ENCODE assay signal across 15 cellular contexts in the genomic region with DNA sequence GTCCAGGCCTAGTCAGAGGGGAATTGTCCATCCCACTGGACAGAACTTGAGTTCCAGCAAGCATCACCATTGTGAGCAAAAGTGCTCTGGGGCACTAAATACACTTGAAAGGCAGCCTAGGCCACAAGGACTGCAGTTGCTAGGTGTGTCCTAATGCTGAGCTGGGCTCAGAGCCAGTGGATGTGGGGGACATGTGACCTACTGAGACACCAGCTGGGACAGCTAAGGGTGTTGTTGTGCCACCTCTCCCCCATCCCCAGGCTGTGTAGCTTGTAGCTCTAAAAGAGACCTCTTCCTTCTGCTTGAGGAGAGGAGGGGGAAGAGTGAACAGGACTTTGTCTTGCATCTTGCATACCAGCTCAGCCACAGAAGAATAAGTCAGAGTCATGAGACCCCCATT.
DNase-seq lines count a peak whose midpoint lies in the region; ATAC-seq lines count a peak whose summit lies in the region.
"Had no signal": no experiment of that assay in that cellular context is flagged by ENCODE, and none has a peak within 500 bp of the region (broad histone marks: within the 10 kb centered on the region; RNA-seq: fewer than 3 reads in every experiment).

No MANE protein-coding gene starts in this region.

- ATAC-seq in left lobe of liver, result peak; percentile 63
- ATAC-seq in GM21360 (IDR thresholded peaks at IDR 0.05; ENCODE audit: unreplicated experiment), result no peak
- ATAC-seq: HCT116; naive thymus-derived CD8-positive, alpha-beta T cell had no signal

- peak; percentile 56 for DNase-seq in COLO668 (lab: John Stamatoyannopoulos, UW; ENCODE audit: unreplicated experiment)
- DNase-seq in DMS53 treated with DMSO at 0.1 percent for 48 hours (lab: John Stamatoyannopoulos, UW; ENCODE audit: unreplicated experiment), result peak; percentile 34
- peak; percentile 32 for DNase-seq in OCI-M1 (lab: John Stamatoyannopoulos, UW)
- DNase-seq in left lobe of liver (ENCODE audit: low spot score), result no peak
- no peak for DNase-seq in Kasumi-1 (lab: John Stamatoyannopoulos, UW)
- no peak for DNase-seq in hippocampal formation (lab: John Stamatoyannopoulos, UW)
- DNase-seq: activated CD4-positive, alpha-beta T cell treated with anti-CD3 and anti-CD28 coated beads for 48 hours; CD8-positive, alpha-beta memory T cell; esophagus squamous epithelium; glutamatergic neuron; naive thymus-derived CD8-positive, alpha-beta T cell; NCI-H526 treated with DMSO at 0.1 percent for 48 hours; stimulated activated CD4-positive, alpha-beta T cell treated with anti-CD3 and anti-CD28 coated beads, Interleukin-4, amount 100 ng/mL, for 1 hour had no signal

Comparison
In these comparisons a context has a peak if more than half of its experiments do, and no peak if none do; other contexts are left out.
1. DNase-seq: peak in COLO668 (single experiment), DMS53 treated with DMSO at 0.1 percent for 48 hours (single experiment) and OCI-M1 (single experiment); none in left lobe of liver (single experiment), Kasumi-1 (0 of 2) and hippocampal formation (0 of 2).